ENCODE assay signal across 27 cellular contexts in genomic region chr15:64099379-64099778, GRCh38. TPM values are rescaled to one million over a fixed set of nuclear protein-coding genes. Genes with fewer than 3 reads are reported as not detected.
DNase-seq lines count a peak whose midpoint lies in the region; ATAC-seq, FAIRE-seq and TF ChIP-seq lines count a peak whose summit lies in the region.
"Had no signal": no experiment of that assay in that cellular context is flagged by ENCODE, and none has a peak within 500 bp of the region (broad histone marks: within the 10 kb centered on the region; RNA-seq: fewer than 3 reads in every experiment).

No MANE protein-coding gene starts in this region.

- H3K4me2 ChIP-seq in keratinocyte (ENCODE audit: control insufficient read depth, extremely low read depth, insufficient read depth, low read depth, low read length), result peak overlapping the region; percentile 86

- H3K4me1 ChIP-seq in heart left ventricle (peaks cover 8 to 89% (median 45%) of the 10 kb centered on the region in 12 donors), keratinocyte (ENCODE audit: control insufficient read depth, extremely low read depth, insufficient read depth, low read length) (peaks cover 40% of the 10 kb centered on the region), uterus (peaks cover 14 to 15% of the 10 kb centered on the region in 2 donors)

- peaks cover 89% of the 10 kb centered on the region for H3K79me2 ChIP-seq in keratinocyte (ENCODE audit: control insufficient read depth, insufficient read depth, low read length)

- no peak overlapping the region for H2AFZ ChIP-seq in keratinocyte (ENCODE audit: control insufficient read depth, low read length)

- FAIRE-seq in keratinocyte (lab: Jason Lieb, UNC), result no peak
- no peak for FAIRE-seq in HTR-8/SVneo (lab: Jason Lieb, UNC)
- FAIRE-seq: GM12892, pancreas had no signal

- 61 to 75% (median 65%) methylated on average over 2 of the region's 2 CpGs for WGBS in heart left ventricle, 4 donors

- H3K9me3 ChIP-seq in heart left ventricle (no peaks in the 10 kb centered on the region), keratinocyte (ENCODE audit: control insufficient read depth, low read depth, low read length) (no peaks in the 10 kb centered on the region), uterus (no peaks in the 10 kb centered on the region)
- H3K9me3 ChIP-seq: left lung, pancreas, stomach, upper lobe of left lung had no signal

- DNase-seq in heart left ventricle (no peak), Right ventricle myocardium superior (no peak), NCI-H69 (lab: John Stamatoyannopoulos, UW) (peak; percentile 14), keratinocyte (ENCODE audit: low read depth, low spot score) (no peak), uterus (no peak), HTR-8/SVneo (ENCODE audit: insufficient read length, low spot score) (no peak), erythroblast (lab: John Stamatoyannopoulos, UW) (no peak), caudate nucleus (lab: John Stamatoyannopoulos, UW) (no peak)
- DNase-seq: anterior cingulate cortex, cerebellar nuclear complex, foreskin fibroblast, H7, hippocampal formation, immature natural killer cell, Karpas-422, left lung, natural killer cell, NCI-H1694 treated with DMSO at 0.1 percent for 48 hours, NCI-H526, pancreas, RPMI8226, stomach, WERI-Rb-1 had no signal

- no peak overlapping the region for H3K4me3 ChIP-seq in heart left ventricle
- peak overlapping the region in 2 of 3 experiments; percentile 40 to 48 for H3K4me3 ChIP-seq in keratinocyte (ENCODE audit: control insufficient read depth in 2 of 3, extremely low read depth in 1 of 3, insufficient read depth in 2 of 3, low read depth in 1 of 3, low read length in 3 of 3)
- no peak overlapping the region for H3K4me3 ChIP-seq in uterus
- H3K4me3 ChIP-seq: left lung, pancreas, stomach, upper lobe of left lung had no signal

- peak overlapping the region in 7 of 12 donors; percentile 5 to 84 (median 15) for H3K27ac ChIP-seq in heart left ventricle
- H3K27ac ChIP-seq in keratinocyte (ENCODE audit: control insufficient read depth, insufficient read depth, low read length), result peak overlapping the region; percentile 40
- H3K27ac ChIP-seq in uterus, result peak overlapping the region; percentile 27 to 57
- no peak overlapping the region for H3K27ac ChIP-seq in caudate nucleus (ENCODE audit: low read depth, low read length)
- H3K27ac ChIP-seq: left lung, pancreas, upper lobe of left lung, WERI-Rb-1 had no signal

- H4K20me1 ChIP-seq in keratinocyte (ENCODE audit: control insufficient read depth, extremely low read depth, insufficient read depth, low read length), result no peaks in the 10 kb centered on the region

- peaks cover 0 to 7% (median 0%) of the 10 kb centered on the region in 9 donors for H3K36me3 ChIP-seq in heart left ventricle
- no peaks in the 10 kb centered on the region for H3K36me3 ChIP-seq in keratinocyte (ENCODE audit: control insufficient read depth in 2 of 2, extremely low read depth in 1 of 2, insufficient read depth in 2 of 2, low read length in 2 of 2)
- H3K36me3 ChIP-seq in uterus, result no peaks in the 10 kb centered on the region
- H3K36me3 ChIP-seq: left lung, pancreas, stomach, upper lobe of left lung had no signal

- H3K27me3 ChIP-seq in heart left ventricle (no peaks in the 10 kb centered on the region), keratinocyte (ENCODE audit: control insufficient read depth, extremely low read depth, insufficient read depth, low read length) (no peaks in the 10 kb centered on the region), uterus (no peaks in the 10 kb centered on the region)
- H3K27me3 ChIP-seq: left lung, pancreas, stomach, upper lobe of left lung had no signal

- dilution Hi-C loops in keratinocyte (cut with MboI; ENCODE audit: extremely low pct_ligation_motif_present, low sequenced_read_pairs), result no loop called here

- intact Hi-C loops in heart left ventricle (cut with DNase I) (loop anchor here in 7 of 10 donors (5.0 to 10.0 kb wide), 2 partner anchors 45 to 53 kb away; partner anchors contain the start of gene SNX22 (in 6 of the 7)), Right ventricle myocardium superior (cut with DNase I) (loop anchor here (5.0 kb wide), 1 partner anchor 53 kb away; the partner anchor contains the start of gene SNX22), uterus (cut with DNase I; ENCODE audit: low total_unique reads) (no loop called here)

- H3K9ac ChIP-seq in keratinocyte (ENCODE audit: control insufficient read depth, extremely low read depth, insufficient read depth, low read length), result peak overlapping the region; percentile 41

- TF ChIP-seq CTCF in heart left ventricle (IDR thresholded peaks at IDR 0.05), result no peak
- no peak for TF ChIP-seq CTCF in keratinocyte (optimal IDR thresholded peaks at IDR 0.05 in 1 of 3, IDR thresholded peaks at IDR 0.05 in 1 of 3, conservative IDR thresholded peaks at IDR 0.05 in 1 of 3; ENCODE audit: extremely low read depth in 1 of 3, insufficient read depth in 2 of 3, low read length in 3 of 3)
- no peak for TF ChIP-seq CTCF in uterus (IDR thresholded peaks at IDR 0.05)

- ATAC-seq in heart left ventricle (no peak), Right ventricle myocardium superior (ENCODE audit: poor library complexity) (no peak)
- ATAC-seq: left lung, natural killer cell, pancreas, sciatic nerve had no signal

- H3K9me1 ChIP-seq in keratinocyte (ENCODE audit: control insufficient read depth, extremely low read depth, insufficient read depth, low read length), result peaks cover 6% of the 10 kb centered on the region

- TF ChIP-seq POLR2A in heart left ventricle (IDR thresholded peaks at IDR 0.05) (no peak), uterus (IDR thresholded peaks at IDR 0.05) (no peak), erythroblast (IDR thresholded peaks at IDR 0.05; ENCODE audit: low read length) (no peak)

RNA-seq across cellular contexts. Expression of gene SNX1, which starts 3.6 kb away (rescaled TPM):
- 100 to 1,000 TPM in 3 of 9 donors, 10 to 100 TPM in 6; 38.7 to 117 (median 87.2) TPM for total RNA-seq in heart left ventricle
- polyA plus RNA-seq in heart left ventricle, result 10 to 100 TPM; 41.4 to 70.0 TPM
- total RNA-seq in Right ventricle myocardium superior, result 86.3 TPM
- polyA plus RNA-seq in keratinocyte, result 78.1 to 90.2 TPM (median 86.5 TPM) in 3 replicates
- 49.5 TPM for polyA plus RNA-seq in keratinocyte (2011; ENCODE audit: low read depth)
- polyA plus RNA-seq in keratinocyte (2011; cell fraction: cytosol; rRNA removed), result 85.7 and 102 TPM in 2 replicates
- polyA plus RNA-seq in keratinocyte (2011; cell fraction: nucleus; rRNA removed), result 133 and 137 TPM in 2 replicates
- polyA plus RNA-seq in keratinocyte (2012; ENCODE audit: low replicate concordance), result 52.4 and 71.7 TPM in 2 replicates
- 45.7 to 65.1 TPM (median 49.1 TPM) in 3 replicates for polyA minus RNA-seq in keratinocyte
- 34.7 TPM for polyA minus RNA-seq in keratinocyte (2011; cell fraction: cytosol; rRNA and poly(A)+ RNA removed)
- polyA minus RNA-seq in keratinocyte (2011; cell fraction: nucleus; rRNA and poly(A)+ RNA removed), result 34.9 and 51.3 TPM in 2 replicates
- 100 to 1,000 TPM in 2 of 4 donors, 10 to 100 TPM in 2; 74.5 to 178 (median 95.5) TPM for total RNA-seq in uterus

RNA-seq across cellular contexts. Expression of gene CIAO2A, which starts 5.7 kb away (rescaled TPM):
- total RNA-seq in heart left ventricle, result 10 to 100 TPM; 41.6 to 79.5 (median 55.4) TPM
- 100 to 1,000 TPM; 111 to 114 TPM for polyA plus RNA-seq in heart left ventricle
- 57.9 TPM for total RNA-seq in Right ventricle myocardium superior
- 50.2 to 111 TPM (median 51.8 TPM) in 3 replicates for polyA plus RNA-seq in keratinocyte
- polyA plus RNA-seq in keratinocyte (2011; ENCODE audit: low read depth), result 39.3 TPM
- polyA plus RNA-seq in keratinocyte (2011; cell fraction: cytosol; rRNA removed), result 51.7 and 96.5 TPM in 2 replicates
- 18.3 and 26.3 TPM in 2 replicates for polyA plus RNA-seq in keratinocyte (2011; cell fraction: nucleus; rRNA removed)
- 40.5 and 54.7 TPM in 2 replicates for polyA plus RNA-seq in keratinocyte (2012; ENCODE audit: low replicate concordance)
- polyA minus RNA-seq in keratinocyte, result 4.8 to 16.1 TPM (median 5.6 TPM) in 3 replicates
- 18.8 TPM for polyA minus RNA-seq in keratinocyte (2011; cell fraction: cytosol; rRNA and poly(A)+ RNA removed)
- 5.2 and 5.7 TPM in 2 replicates for polyA minus RNA-seq in keratinocyte (2011; cell fraction: nucleus; rRNA and poly(A)+ RNA removed)
- 10 to 100 TPM; 21.4 to 53.8 (median 34.3) TPM for total RNA-seq in uterus

RNA-seq across cellular contexts. Expression of gene SNX22, which starts 52.2 kb away (rescaled TPM):
- total RNA-seq in heart left ventricle, result 1 to 10 TPM in 7 of 9 donors, under 1 TPM in 2; 0.71 to 4.7 (median 1.8) TPM
- 1 to 10 TPM; 1.9 to 6.7 TPM for polyA plus RNA-seq in heart left ventricle
- total RNA-seq in Right ventricle myocardium superior, result 4.2 TPM
- polyA plus RNA-seq in keratinocyte, result 0.03 to 0.04 TPM in 2 of 3 replicates, not detected in the other
- polyA plus RNA-seq in keratinocyte (2011; ENCODE audit: low read depth), result not detected
- 0.01 TPM in 1 of 2 replicates, not detected in the other for polyA plus RNA-seq in keratinocyte (2011; cell fraction: cytosol; rRNA removed)
- 0.09 and 0.24 TPM in 2 replicates for polyA plus RNA-seq in keratinocyte (2011; cell fraction: nucleus; rRNA removed)
- 0.74 and 0.86 TPM in 2 replicates for polyA plus RNA-seq in keratinocyte (2012; ENCODE audit: low replicate concordance)
- polyA minus RNA-seq in keratinocyte, result 0.16 to 0.40 TPM (median 0.16 TPM) in 3 replicates
- not detected for polyA minus RNA-seq in keratinocyte (2011; cell fraction: cytosol; rRNA and poly(A)+ RNA removed)
- polyA minus RNA-seq in keratinocyte (2011; cell fraction: nucleus; rRNA and poly(A)+ RNA removed), result 0.32 and 0.54 TPM in 2 replicates
- total RNA-seq in uterus, result 1 to 10 TPM in 1 of 4 donors, under 1 TPM in 1, not detected in 2; 0.55 to 1.7 TPM
- total RNA-seq: Daoy had no signal

RNA-seq across cellular contexts. Expression of gene DAPK2, which starts 53.1 kb away (rescaled TPM):
- total RNA-seq in heart left ventricle, result 10 to 100 TPM; 20.4 to 56.2 (median 26.4) TPM
- polyA plus RNA-seq in heart left ventricle, result 10 to 100 TPM; 24.6 to 30.9 TPM
- total RNA-seq in Right ventricle myocardium superior, result 48.2 TPM
- polyA plus RNA-seq in keratinocyte, result 0.83 to 1.7 TPM (median 1.4 TPM) in 3 replicates
- polyA plus RNA-seq in keratinocyte (2011; ENCODE audit: low read depth), result 5.5 TPM
- polyA plus RNA-seq in keratinocyte (2011; cell fraction: cytosol; rRNA removed), result 1.2 and 1.6 TPM in 2 replicates
- 3.3 and 4.8 TPM in 2 replicates for polyA plus RNA-seq in keratinocyte (2011; cell fraction: nucleus; rRNA removed)
- 0.85 and 6.7 TPM in 2 replicates for polyA plus RNA-seq in keratinocyte (2012; ENCODE audit: low replicate concordance)
- 0.56 to 1.6 TPM (median 1.3 TPM) in 3 replicates for polyA minus RNA-seq in keratinocyte
- not detected for polyA minus RNA-seq in keratinocyte (2011; cell fraction: cytosol; rRNA and poly(A)+ RNA removed)
- polyA minus RNA-seq in keratinocyte (2011; cell fraction: nucleus; rRNA and poly(A)+ RNA removed), result 3.4 and 4.4 TPM in 2 replicates
- total RNA-seq in uterus, result 1 to 10 TPM in 3 of 4 donors, under 1 TPM in 1; 0.88 to 5.3 (median 1.4) TPM

Comparison
In these comparisons a context has a peak if more than half of its experiments do, and no peak if none do; other contexts are left out.
1. H3K4me3 ChIP-seq: peak in keratinocyte (2 of 3); none in heart left ventricle (0 of 12) and uterus (0 of 2).